ENCODE assay signal across 38 cellular contexts in genomic region chr6:161533266-161533665, GRCh38.
"Had no signal": no experiment of that assay in that cellular context is flagged by ENCODE, and none has a peak within 500 bp of the region (broad histone marks: within the 10 kb centered on the region; RNA-seq: fewer than 3 reads in every experiment).

No MANE protein-coding gene starts in this region.

- DNase-seq: activated CD4-positive, alpha-beta memory T cell treated with anti-CD3 and anti-CD28 coated beads for 36 hours; activated CD4-positive, alpha-beta T cell treated with anti-CD3 and anti-CD28 coated beads for 1 hour; activated CD4-positive, alpha-beta T cell treated with anti-CD3 and anti-CD28 coated beads for 36 hours; activated CD4-positive, alpha-beta T cell treated with anti-CD3 and anti-CD28 coated beads for 48 hours; activated CD4-positive, alpha-beta T cell treated with anti-CD3 and anti-CD28 coated beads, Interleukin-2, amount 10 ng/mL, durations not matched to agents 7 days and 5 days; activated CD4-positive, CD25-positive, alpha-beta regulatory T cell; activated CD8-positive, alpha-beta memory T cell treated with anti-CD3 and anti-CD28 coated beads, Interleukin-2, amount 50 U/mL, for 4 hours; activated CD8-positive, alpha-beta T cell treated with anti-CD3 and anti-CD28 coated beads for 36 hours; activated effector memory CD4-positive, alpha-beta T cell treated with anti-CD3 and anti-CD28 coated beads, Interleukin-2, amount 50 U/mL, for 16 hours; activated gamma-delta T cell treated with Interleukin-2 at 50 U/mL for 16 hours; activated naive CD4-positive, alpha-beta T cell; activated naive CD4-positive, alpha-beta T cell treated with anti-CD3 and anti-CD28 coated beads for 36 hours; activated naive CD4-positive, alpha-beta T cell treated with anti-CD3 and anti-CD28 coated beads, Interleukin-2, amount 50 U/mL, for 16 hours; activated naive CD8-positive, alpha-beta T cell treated with anti-CD3 and anti-CD28 coated beads for 36 hours; activated T-cell treated with anti-CD3 and anti-CD28 coated beads for 4 hours; activated T-cell treated with anti-CD3 and anti-CD28 coated beads, Interleukin-2, amount 50 U/mL, for 1 hour; activated T-cell treated with anti-CD3 and anti-CD28 coated beads, Interleukin-2, amount 50 U/mL, for 4 hours; activated T-cell treated with anti-CD3 and anti-CD28 coated beads, Interleukin-2, amount 50 U/mL, for 72 hours; adrenal gland; amniotic stem cell; aorta; body of pancreas; brain microvascular endothelial cell; central memory CD4-positive, alpha-beta T cell; T-helper 1 cell; T-helper 2 cell; T-helper 9 cell; WERI-Rb-1 had no signal

- H3K27ac Mint-ChIP-seq: activated CD4-positive, alpha-beta memory T cell treated with anti-CD3 and anti-CD28 coated beads for 36 hours; activated CD4-positive, alpha-beta T cell treated with anti-CD3 and anti-CD28 coated beads for 36 hours; activated CD4-positive, alpha-beta T cell treated with anti-CD3 and anti-CD28 coated beads, Interleukin-2, amount 10 ng/mL, durations not matched to agents 7 days and 5 days; activated CD8-positive, alpha-beta T cell treated with anti-CD3 and anti-CD28 coated beads for 36 hours; activated naive CD4-positive, alpha-beta T cell treated with anti-CD3 and anti-CD28 coated beads for 36 hours; activated naive CD4-positive, alpha-beta T cell treated with anti-CD3 and anti-CD28 coated beads, Interleukin-2, amount 50 U/mL, for 72 hours; activated naive CD8-positive, alpha-beta T cell treated with anti-CD3 and anti-CD28 coated beads for 36 hours; activated T-cell treated with anti-CD3 and anti-CD28 coated beads, Interleukin-2, amount 50 U/mL, for 72 hours; activated T-helper 1 cell treated with anti-CD3 and anti-CD28 coated beads, Interleukin-12 subunit alpha, Interleukin-12 subunit beta, Interleukin-2, Interleukin-4 antibody, amounts not matched to agents 30 ng/mL and 10 ng/mL and 1 ng/mL, durations not matched to agents 14 hours and 24 hours and 36 hours; activated T-helper 17 cell treated with anti-CD3 and anti-CD28 coated beads, Interleukin-2, amount 50 U/mL, for 72 hours; T-helper 1 cell treated with Interleukin-12 subunit alpha and Interleukin-12 subunit beta and Interleukin-4 antibody, amounts not matched to agents 30 μg/mL and 1 μg/mL, for 36 hours; T-helper 2 cell treated with Interferon-gamma antibody and Interleukin-4, amounts not matched to agents 5 μg/mL and 100 μg/mL, for 36 hours; WTC11 had no signal

- H3K4me3 Mint-ChIP-seq: activated CD4-positive, alpha-beta memory T cell treated with anti-CD3 and anti-CD28 coated beads for 36 hours; activated CD4-positive, alpha-beta T cell treated with anti-CD3 and anti-CD28 coated beads for 36 hours; activated CD4-positive, alpha-beta T cell treated with anti-CD3 and anti-CD28 coated beads, Interleukin-2, amount 10 ng/mL, durations not matched to agents 7 days and 5 days; activated CD8-positive, alpha-beta T cell treated with anti-CD3 and anti-CD28 coated beads for 36 hours; activated naive CD4-positive, alpha-beta T cell treated with anti-CD3 and anti-CD28 coated beads for 36 hours; activated naive CD8-positive, alpha-beta T cell treated with anti-CD3 and anti-CD28 coated beads for 36 hours; activated T-cell treated with anti-CD3 and anti-CD28 coated beads, Interleukin-2, amount 50 U/mL, for 4 hours; activated T-cell treated with anti-CD3 and anti-CD28 coated beads, Interleukin-2, amount 50 U/mL, for 72 hours; activated T-helper 1 cell treated with anti-CD3 and anti-CD28 coated beads, Interleukin-12 subunit alpha, Interleukin-12 subunit beta, Interleukin-2, Interleukin-4 antibody, amounts not matched to agents 30 ng/mL and 10 ng/mL and 1 ng/mL, durations not matched to agents 14 hours and 24 hours and 36 hours; activated T-helper 17 cell treated with anti-CD3 and anti-CD28 coated beads, Interleukin-2, amount 50 U/mL, for 72 hours; T-helper 1 cell treated with Interleukin-12 subunit alpha and Interleukin-12 subunit beta and Interleukin-4 antibody, amounts not matched to agents 30 μg/mL and 1 μg/mL, for 36 hours; T-helper 2 cell treated with Interferon-gamma antibody and Interleukin-4, amounts not matched to agents 5 μg/mL and 100 μg/mL, for 36 hours; WTC11 had no signal

- FAIRE-seq: astrocyte, TTC549 had no signal

- H3K4me3 ChIP-seq: adrenal gland, body of pancreas, breast epithelium had no signal

- H3K36me3 Mint-ChIP-seq: activated CD4-positive, alpha-beta memory T cell treated with anti-CD3 and anti-CD28 coated beads for 36 hours; activated naive CD4-positive, alpha-beta T cell treated with anti-CD3 and anti-CD28 coated beads, Interleukin-2, amount 50 U/mL, for 72 hours; activated naive CD8-positive, alpha-beta T cell treated with anti-CD3 and anti-CD28 coated beads for 36 hours; WTC11 had no signal

- H3K9me3 Mint-ChIP-seq: activated CD4-positive, alpha-beta memory T cell treated with anti-CD3 and anti-CD28 coated beads for 36 hours; activated naive CD4-positive, alpha-beta T cell treated with anti-CD3 and anti-CD28 coated beads for 36 hours; activated naive CD4-positive, alpha-beta T cell treated with anti-CD3 and anti-CD28 coated beads, Interleukin-2, amount 50 U/mL, for 72 hours; activated naive CD8-positive, alpha-beta T cell treated with anti-CD3 and anti-CD28 coated beads for 36 hours; activated T-cell treated with anti-CD3 and anti-CD28 coated beads, Interleukin-2, amount 50 U/mL, for 4 hours; activated T-cell treated with anti-CD3 and anti-CD28 coated beads, Interleukin-2, amount 50 U/mL, for 72 hours; activated T-helper 1 cell treated with anti-CD3 and anti-CD28 coated beads, Interleukin-12 subunit alpha, Interleukin-12 subunit beta, Interleukin-2, Interleukin-4 antibody, amounts not matched to agents 30 ng/mL and 10 ng/mL and 1 ng/mL, durations not matched to agents 14 hours and 24 hours and 36 hours; activated T-helper 17 cell treated with anti-CD3 and anti-CD28 coated beads, Interleukin-2, amount 50 U/mL, for 72 hours; T-helper 1 cell treated with Interleukin-12 subunit alpha and Interleukin-12 subunit beta and Interleukin-4 antibody, amounts not matched to agents 30 μg/mL and 1 μg/mL, for 36 hours; T-helper 2 cell treated with Interferon-gamma antibody and Interleukin-4, amounts not matched to agents 5 μg/mL and 100 μg/mL, for 36 hours; WTC11 had no signal

- H3K4me1 Mint-ChIP-seq: activated CD4-positive, alpha-beta T cell treated with anti-CD3 and anti-CD28 coated beads for 36 hours; activated CD4-positive, alpha-beta T cell treated with anti-CD3 and anti-CD28 coated beads, Interleukin-2, amount 10 ng/mL, durations not matched to agents 7 days and 5 days; activated naive CD8-positive, alpha-beta T cell treated with anti-CD3 and anti-CD28 coated beads for 36 hours; activated T-helper 17 cell treated with anti-CD3 and anti-CD28 coated beads, Interleukin-2, amount 50 U/mL, for 72 hours; WTC11 had no signal

- ATAC-seq: activated CD4-positive, alpha-beta T cell treated with anti-CD3 and anti-CD28 coated beads for 36 hours; activated CD4-positive, CD25-positive, alpha-beta regulatory T cell treated with anti-CD3 and anti-CD28 coated beads, Interleukin-2, amount 50 U/mL, for 24 hours; activated CD8-positive, alpha-beta T cell treated with anti-CD3 and anti-CD28 coated beads for 36 hours; activated naive CD4-positive, alpha-beta T cell treated with anti-CD3 and anti-CD28 coated beads, Interleukin-2, amount 50 U/mL, for 72 hours; activated T-cell treated with anti-CD3 and anti-CD28 coated beads, Interleukin-2, amount 50 U/mL, for 4 hours; activated T-cell treated with anti-CD3 and anti-CD28 coated beads, Interleukin-2, amount 50 U/mL, for 72 hours; activated T-helper 17 cell treated with anti-CD3 and anti-CD28 coated beads, Interleukin-2, amount 50 U/mL, for 72 hours; body of pancreas; WTC11 had no signal

- H3K9me3 ChIP-seq: adrenal gland, body of pancreas, breast epithelium had no signal

- H3K27me3 ChIP-seq: adrenal gland, body of pancreas, brain microvascular endothelial cell, breast epithelium had no signal

- H3K4me1 ChIP-seq: adrenal gland, body of pancreas, breast epithelium had no signal

- H3K36me3 ChIP-seq: adrenal gland, brain microvascular endothelial cell, breast epithelium, WERI-Rb-1 had no signal

- H3K27me3 Mint-ChIP-seq: activated CD4-positive, alpha-beta memory T cell treated with anti-CD3 and anti-CD28 coated beads for 36 hours; activated CD4-positive, alpha-beta T cell treated with anti-CD3 and anti-CD28 coated beads for 36 hours; activated CD4-positive, alpha-beta T cell treated with anti-CD3 and anti-CD28 coated beads, Interleukin-2, amount 10 ng/mL, durations not matched to agents 7 days and 5 days; activated CD8-positive, alpha-beta T cell treated with anti-CD3 and anti-CD28 coated beads for 36 hours; activated naive CD8-positive, alpha-beta T cell treated with anti-CD3 and anti-CD28 coated beads for 36 hours; activated T-helper 17 cell treated with anti-CD3 and anti-CD28 coated beads, Interleukin-2, amount 50 U/mL, for 72 hours had no signal

- H3K27ac ChIP-seq: adrenal gland, body of pancreas, brain microvascular endothelial cell, breast epithelium, WERI-Rb-1 had no signal
